ENCODE assay signal across 8 cellular contexts in genomic region chr17:65560628-65561371, GRCh38. TPM values are rescaled to one million over a fixed set of nuclear protein-coding genes. Genes with fewer than 3 reads are reported as not detected.
DNase-seq lines count a peak whose midpoint lies in the region; ATAC-seq, FAIRE-seq and TF ChIP-seq lines count a peak whose summit lies in the region.

No MANE protein-coding gene starts in this region.

- peak overlapping the region; percentile 27; the same call in 1 of the 2 replicates for H3K27ac ChIP-seq in H1 (ENCODE audit: low read depth, low read length)

- no peak overlapping the region for H4K91ac ChIP-seq in H1 (replicated peaks; ENCODE audit: insufficient read length, low read length)

- peaks cover 0 to 7% (median 1%) of the 10 kb centered on the region in 4 experiments; a peak in 2 of 7 replicates for H3K27me3 ChIP-seq in H1 (replicated peaks in 1 of 4; ENCODE audit: control insufficient read depth in 3 of 4, extremely low read depth in 1 of 4, insufficient read depth in 3 of 4, low read length in 3 of 4)

- peaks cover 0 to 16% (median 12%) of the 10 kb centered on the region in 4 experiments; a peak in 5 of 8 replicates for H3K36me3 ChIP-seq in H1 (ENCODE audit: control insufficient read depth in 2 of 4, insufficient read depth in 4 of 4, low read length in 3 of 4)

- peaks cover 8% of the 10 kb centered on the region; the same call in 1 of the 2 replicates for H3K79me1 ChIP-seq in H1 (ENCODE audit: low read depth, low read length)

- 0% methylated on average over 1 of the region's 106 CpGs; no CpG with 5 or more reads in 1 of the 2 experiments for WGBS in H1 (ENCODE audit: extremely low coverage in 1 of 2, insufficient coverage in 1 of 2, insufficient read length in 1 of 2, insufficient replicate concordance in 2 of 2, low coverage in 1 of 2, low lambda C conversion rate in 2 of 2, missing lambda C conversion rate in 1 of 2), 2 experiments

- no peaks in the 10 kb centered on the region for H3K9me3 ChIP-seq in H1 (ENCODE audit: insufficient read depth in 2 of 2, low read depth in 1 of 2, low read length in 1 of 2)

- peak overlapping the region in 2 of 4 experiments; percentile 45 to 65; a peak in 2 of 7 replicates for H3K9ac ChIP-seq in H1 (replicated peaks in 1 of 4; ENCODE audit: extremely low read depth in 1 of 4, low read depth in 3 of 4, low read length in 3 of 4)

- no peak for TF ChIP-seq CTCF in GM12864 (IDR thresholded peaks at IDR 0.05; ENCODE audit: low read depth, low read length, missing control alignments)
- TF ChIP-seq CTCF in H1 (IDR thresholded peaks at IDR 0.05; ENCODE audit: control extremely low read depth in 1 of 3, insufficient read depth in 1 of 3, low read depth in 1 of 3, low read length in 3 of 3): no peak

- no peak overlapping the region for H2BK12ac ChIP-seq in H1 (ENCODE audit: low read depth, low read length)

- H3K4me2 ChIP-seq in H1 (ENCODE audit: insufficient read depth in 1 of 2, low read depth in 2 of 2, low read length in 2 of 2): peak overlapping the region in 1 of 2 experiments; percentile 57; a peak in 3 of 4 replicates

- no peak overlapping the region for H3K23ac ChIP-seq in H1 (ENCODE audit: insufficient read length)

- no peak; a peak in 1 of 3 replicates for TF ChIP-seq POLR2A in H1 (IDR thresholded peaks at IDR 0.05; ENCODE audit: control extremely low read depth in 1 of 2, low read depth in 2 of 2, low read length in 2 of 2)

- peaks cover 0 to 18% of the 10 kb centered on the region in 2 experiments; a peak in 3 of 4 replicates for H3K79me2 ChIP-seq in H1 (ENCODE audit: control insufficient read depth in 1 of 2, insufficient read depth in 2 of 2, low read length in 2 of 2)

- H4K20me1 ChIP-seq in H1 (replicated peaks in 1 of 2; ENCODE audit: control insufficient read depth in 1 of 2, insufficient read depth in 2 of 2, low read length in 2 of 2): peaks cover 16 to 21% of the 10 kb centered on the region in 2 experiments

- H2BK5ac ChIP-seq in H1 (ENCODE audit: low read depth, low read length): peak overlapping the region; percentile 44; the same call in 1 of the 2 replicates

- no peaks in the 10 kb centered on the region for H3K36me3 Mint-ChIP-seq in memory B cell

- POLR2A ChIA-PET in H1 (lab: Charles Lee; ENCODE audit: partially characterized antibody): interaction anchor here (2.3 kb wide), 1 partner anchor 12 kb away, joined by 8 read pairs; no protein-coding TSS in a partner anchor

- no peaks in the 10 kb centered on the region for H3K9me3 Mint-ChIP-seq in memory B cell

- CTCF ChIA-PET in H1 (lab: Charles Lee; ENCODE audit: partially characterized antibody): no interaction called here

- H3K14ac ChIP-seq in H1 (ENCODE audit: insufficient read length): no peak overlapping the region

- FAIRE-seq in H1 (lab: Jason Lieb, UNC): no peak

- no peak for TF ChIP-seq EP300 in H1 (IDR thresholded peaks at IDR 0.05; ENCODE audit: borderline replicate concordance in 1 of 2, low read depth in 2 of 2, low read length in 2 of 2)

- ATAC-seq in HG03139 (IDR thresholded peaks at IDR 0.05; ENCODE audit: unreplicated experiment) (peak; percentile 50), memory B cell (ENCODE audit: low read depth) (peak; percentile 43)

- H4K8ac ChIP-seq in H1 (ENCODE audit: extremely low read depth, insufficient read depth, low read length): peak overlapping the region; percentile 26; the same call in 1 of the 2 replicates

- DNase-seq in GM12864 (ENCODE audit: low read depth) (no peak), NCI-H69 (lab: John Stamatoyannopoulos, UW) (peak; percentile 93), H1 (ENCODE audit: low read depth in 1 of 2, low spot score in 2 of 2) (peak; percentile 78 to 86), memory B cell (ENCODE audit: low spot score in 2 of 2) (peak; percentile 24 to 55), GF-D8 (lab: John Stamatoyannopoulos, UW) (no peak)
- peak; percentile 13 for DNase-seq in activated CD8-positive, alpha-beta memory T cell treated with anti-CD3 and anti-CD28 coated beads, Interleukin-2, amount 50 U/mL, for 24 hours (ENCODE audit: extremely low read depth)
- peak; percentile 51 to 54 (median 52) for DNase-seq in stimulated activated CD4-positive, alpha-beta T cell treated with anti-CD3 and anti-CD28 coated beads, TNF-alpha, amount 100 ng/mL, for 4 hours (ENCODE audit: low read depth in 3 of 3)

- peak overlapping the region; percentile 16 for H4K5ac ChIP-seq in H1 (ENCODE audit: insufficient read length, low read depth, low read length)

- H3K4me3 ChIP-seq in GM12864 (ENCODE audit: low read depth, low read length): peak overlapping the region; percentile 63
- peak overlapping the region; percentile 49 to 93 (median 91) for H3K4me3 ChIP-seq in H1 (ENCODE audit: extremely low read depth in 1 of 4, insufficient read depth in 2 of 4, low read depth in 3 of 4, low read length in 4 of 4)

- H3K4ac ChIP-seq in H1 (replicated peaks; ENCODE audit: insufficient read length, low read depth, low read length): no peak overlapping the region

- no peak overlapping the region for H2BK20ac ChIP-seq in H1 (ENCODE audit: low read length)

- H3K4me3 Mint-ChIP-seq in memory B cell: peak overlapping the region; percentile 62

- H3K4me1 Mint-ChIP-seq in memory B cell: peaks cover 12% of the 10 kb centered on the region

- H3K27ac Mint-ChIP-seq in memory B cell: no peak overlapping the region

- no peak overlapping the region for H2BK120ac ChIP-seq in H1 (replicated peaks; ENCODE audit: low read depth, low read length)

- no peak overlapping the region for H2AFZ ChIP-seq in H1 (ENCODE audit: low read length)

- H3K4me1 ChIP-seq in H1 (replicated peaks in 1 of 4; ENCODE audit: control insufficient read depth in 3 of 4, insufficient read depth in 4 of 4, low read length in 3 of 4): peaks cover 6 to 27% (median 17%) of the 10 kb centered on the region in 4 experiments

- TF ChIP-seq RAD21 in H1 (IDR thresholded peaks at IDR 0.05 in 1 of 2, conservative IDR thresholded peaks at IDR 0.05 in 1 of 2; ENCODE audit: low read depth in 2 of 2, low read length in 2 of 2): peak; percentile 25 to 32; a peak in 2 of 4 replicates

- H2AK5ac ChIP-seq in H1 (ENCODE audit: low read depth, low read length): no peak overlapping the region

- H2BK15ac ChIP-seq in H1 (ENCODE audit: low read length): no peak overlapping the region

- peak overlapping the region; percentile 34 for H3K56ac ChIP-seq in H1 (replicated peaks; ENCODE audit: insufficient read length, low read depth, low read length)

- H3K23me2 ChIP-seq in H1 (ENCODE audit: low read depth, low read length): peaks cover 12% of the 10 kb centered on the region

- H3K18ac ChIP-seq in H1 (ENCODE audit: extremely low read depth, low read length): no peak overlapping the region

- peaks cover 10% of the 10 kb centered on the region for H3K27me3 Mint-ChIP-seq in memory B cell

TF ChIP-seq in H1, 55 proteins besides CTCF, POLR2A, EP300 and RAD21 (continues in another document):
- no peak for TF ChIP-seq SP2 (IDR thresholded peaks at IDR 0.05; ENCODE audit: low read length)
- 0 out of 2 replicates have a peak, but pooled peaks have one; percentile 29 for TF ChIP-seq TBP (IDR thresholded peaks at IDR 0.05; ENCODE audit: low read depth, low read length)
- peak; percentile 51 for TF ChIP-seq KDM4A (IDR thresholded peaks at IDR 0.05; ENCODE audit: low read depth, low read length, severe bottlenecking)
- no peak for TF ChIP-seq BRCA1 (IDR thresholded peaks at IDR 0.05; ENCODE audit: low read depth, low read length)
- TF ChIP-seq ASH2L (IDR thresholded peaks at IDR 0.05; ENCODE audit: low read length): peak; percentile 28
- TF ChIP-seq TAF1 (IDR thresholded peaks at IDR 0.05; ENCODE audit: low read depth, low read length): 0 out of 2 replicates have a peak, but pooled peaks have one; percentile 37
- 0 out of 4 replicates have a peak, but pooled peaks of 1 of the 2 experiments have one; percentile 27 for TF ChIP-seq SIN3A (conservative IDR thresholded peaks at IDR 0.05 in 1 of 2, IDR thresholded peaks at IDR 0.05 in 1 of 2; ENCODE audit: low read depth in 1 of 2, low read length in 2 of 2)
- no peak for TF ChIP-seq HDAC6 (IDR thresholded peaks at IDR 0.05; ENCODE audit: low read depth, low read length)
- TF ChIP-seq JUN (IDR thresholded peaks at IDR 0.05; ENCODE audit: low read depth, low read length): no peak
- TF ChIP-seq GTF2F1 (IDR thresholded peaks at IDR 0.05; ENCODE audit: borderline replicate concordance, low read depth, low read length): no peak
- TF ChIP-seq KDM5A (IDR thresholded peaks at IDR 0.05; ENCODE audit: low read length): no peak
- TF ChIP-seq CTBP2 (IDR thresholded peaks at IDR 0.05; ENCODE audit: borderline replicate concordance, insufficient read depth, insufficient read length, low read length): peak; percentile 79
- peak; percentile 90 for TF ChIP-seq EGR1 (IDR thresholded peaks at IDR 0.05; ENCODE audit: borderline replicate concordance, low read depth, low read length)
- TF ChIP-seq RBBP5 (IDR thresholded peaks at IDR 0.05; ENCODE audit: borderline replicate concordance, low read depth, low read length): peak; percentile 83; the same call in 1 of the 2 replicates
- TF ChIP-seq TCF12 (IDR thresholded peaks at IDR 0.05; ENCODE audit: low read depth, low read length): 0 out of 2 replicates have a peak, but pooled peaks have one; percentile 6
- TF ChIP-seq ATF2 (IDR thresholded peaks at IDR 0.05; ENCODE audit: low read length): no peak

RNA-seq across cellular contexts. Expression of gene AXIN2, which starts 0.6 kb away (rescaled TPM):
- total RNA-seq in H1 (2021; fragmentation: NEBNext Ultra II Directional; extraction: Animal tissue kit (Norgen Biotek cat#: 25700)): 31.7 and 33.4 TPM in 2 replicates
- polyA plus RNA-seq in H1 (2011; rRNA removed): 17.7 and 24.2 TPM in 2 replicates
- 19.3 TPM for polyA plus RNA-seq in H1 (2011; cell fraction: cytosol; rRNA removed)
- 36.2 TPM for polyA plus RNA-seq in H1 (2011; cell fraction: nucleus; rRNA removed)
- polyA plus RNA-seq in H1 (2012, experiment 1 of 2): 18.3 to 25.8 TPM (median 20.3 TPM) in 4 replicates
- 9.2 TPM for polyA plus RNA-seq in H1 (2012, experiment 2 of 2)
- 17.7 TPM for polyA plus RNA-seq in H1 (2013, experiment 1 of 2)
- 15.4 TPM for polyA plus RNA-seq in H1 (2013, experiment 2 of 2)
- 14.1 and 21.3 TPM in 2 replicates for polyA minus RNA-seq in H1 (2011; rRNA and poly(A)+ RNA removed)
- 21.3 TPM for polyA minus RNA-seq in H1 (2011; cell fraction: cytosol; rRNA and poly(A)+ RNA removed)
- polyA minus RNA-seq in H1 (2011; cell fraction: nucleus; rRNA and poly(A)+ RNA removed): 44.5 TPM

Comparison
In these comparisons a context has a peak if more than half of its experiments do, and no peak if none do; other contexts are left out.
1. DNase-seq: peak in NCI-H69 (single experiment), activated CD8-positive, alpha-beta memory T cell treated with anti-CD3 and anti-CD28 coated beads, Interleukin-2, amount 50 U/mL, for 24 hours (single experiment), H1 (2 of 2), memory B cell (2 of 2) and stimulated activated CD4-positive, alpha-beta T cell treated with anti-CD3 and anti-CD28 coated beads, TNF-alpha, amount 100 ng/mL, for 4 hours (3 of 3); none in GM12864 (single experiment) and GF-D8 (single experiment).